20 cellular contexts compared by ENCODE assay signal in the genomic region with DNA sequence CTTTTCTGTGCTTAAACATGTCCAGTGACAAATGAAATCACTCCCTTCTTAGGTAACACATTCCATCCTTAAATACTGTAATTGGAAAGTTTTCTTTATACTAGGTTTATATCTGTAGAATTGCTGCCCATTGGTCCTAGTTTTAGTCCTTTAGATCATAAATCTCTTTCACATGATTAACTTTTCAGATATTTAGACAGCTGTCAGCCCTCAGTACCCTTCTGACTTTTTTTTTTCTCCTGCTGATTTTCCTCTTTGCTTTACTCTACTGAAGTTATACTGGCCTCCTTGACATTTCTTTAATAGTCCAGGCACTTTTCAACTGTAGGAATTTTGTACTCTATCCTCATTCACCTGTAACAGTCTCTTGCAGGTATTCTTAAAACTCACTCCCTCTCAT. TPM values are rescaled to one million over a fixed set of nuclear protein-coding genes. Genes with fewer than 3 reads are reported as not detected.
DNase-seq lines count a peak whose midpoint lies in the region; ATAC-seq and TF ChIP-seq lines count a peak whose summit lies in the region.
"Had no signal": no experiment of that assay in that cellular context is flagged by ENCODE, and none has a peak within 500 bp of the region (broad histone marks: within the 10 kb centered on the region; RNA-seq: fewer than 3 reads in every experiment).

No MANE protein-coding gene starts in this region.

- intact Hi-C loops in left ventricle myocardium superior (cut with micrococcal nuclease) (no loop called here), esophagus squamous epithelium (cut with DNase I) (no loop called here)

- no peak for TF ChIP-seq POLR2A in esophagus squamous epithelium (IDR thresholded peaks at IDR 0.05)

- DNase-seq in cardiac muscle cell (ENCODE audit: low read depth in 1 of 2, low spot score in 1 of 2) (no peak), left ventricle myocardium superior (no peak), SK-N-MC (ENCODE audit: low read depth, low spot score) (no peak), epithelial cell of prostate (ENCODE audit: low read depth, low spot score) (no peak), dermis blood vessel endothelial cell (no peak), esophagus squamous epithelium (lab: John Stamatoyannopoulos, UW) (no peak), HT-29 (ENCODE audit: low spot score) (no peak)
- DNase-seq: 8988T; ACHN; AML-193; BE2C; CD4-positive, alpha-beta T cell; CD8-positive, alpha-beta memory T cell; DND-41; GM23248; H7; HCEC 1CT; HFFc6 had no signal

- TF ChIP-seq CTCF in cardiac muscle cell (IDR thresholded peaks at IDR 0.05; ENCODE audit: low read depth, low read length) (no peak), esophagus squamous epithelium (IDR thresholded peaks at IDR 0.05) (no peak)

- H3K36me3 ChIP-seq in cardiac muscle cell (peaks cover 11% of the 10 kb centered on the region), SK-N-MC (ENCODE audit: insufficient read depth, low read length) (peaks cover 54% of the 10 kb centered on the region), esophagus squamous epithelium (peaks cover 0 to 23% (median 0%) of the 10 kb centered on the region in 3 donors)
- H3K36me3 ChIP-seq: BE2C had no signal

- ATAC-seq in left ventricle myocardium superior, result no peak
- ATAC-seq: A549 had no signal

- no peak overlapping the region for H3K9ac ChIP-seq in SK-N-MC (ENCODE audit: insufficient read length)
- H3K9ac ChIP-seq: BLaER1 treated with 17β-estradiol and CSF1 and Interleukin-3, amounts not matched to agents 10 nM and 100 nM; GM23248 had no signal

- H3K4me3 ChIP-seq in cardiac muscle cell, result no peak overlapping the region
- no peak overlapping the region for H3K4me3 ChIP-seq in SK-N-MC
- no peak overlapping the region for H3K4me3 ChIP-seq in esophagus squamous epithelium
- H3K4me3 ChIP-seq: A549; BLaER1 treated with 17β-estradiol and CSF1 and Interleukin-3, amounts not matched to agents 10 nM and 100 nM; GM23248 had no signal

- H3K27ac ChIP-seq in cardiac muscle cell, result peak overlapping the region; percentile 38
- 0 out of 2 replicates have a peak overlapping the region, but pooled peaks have one; percentile 35 for H3K27ac ChIP-seq in SK-N-MC
- peak overlapping the region; percentile 52 for H3K27ac ChIP-seq in epithelial cell of prostate
- H3K27ac ChIP-seq in esophagus squamous epithelium, result no peak overlapping the region
- H3K27ac ChIP-seq: A549; BLaER1 treated with 17β-estradiol and CSF1 and Interleukin-3, amounts not matched to agents 10 nM and 100 nM; GM23248 had no signal

- H3K4me1 ChIP-seq in cardiac muscle cell (ENCODE audit: low read depth) (no peaks in the 10 kb centered on the region), esophagus squamous epithelium (no peaks in the 10 kb centered on the region)
- H3K4me1 ChIP-seq: A549; BE2C; BLaER1 treated with 17β-estradiol and CSF1 and Interleukin-3, amounts not matched to agents 10 nM and 100 nM had no signal

- H3K27me3 ChIP-seq in cardiac muscle cell (no peaks in the 10 kb centered on the region), esophagus squamous epithelium (no peaks in the 10 kb centered on the region)
- H3K27me3 ChIP-seq: BE2C; BLaER1 treated with 17β-estradiol and CSF1 and Interleukin-3, amounts not matched to agents 10 nM and 100 nM had no signal

- no peaks in the 10 kb centered on the region for H3K9me3 ChIP-seq in cardiac muscle cell (ENCODE audit: low read depth)
- no peaks in the 10 kb centered on the region for H3K9me3 ChIP-seq in SK-N-MC (ENCODE audit: low read depth, low read length)
- H3K9me3 ChIP-seq in esophagus squamous epithelium, result no peaks in the 10 kb centered on the region
- H3K9me3 ChIP-seq: A549; BE2C; BLaER1 treated with 17β-estradiol and CSF1 and Interleukin-3, amounts not matched to agents 10 nM and 100 nM had no signal

RNA-seq across cellular contexts. Expression of gene RBBP8, which starts 28.9 kb away (rescaled TPM):
- total RNA-seq in cardiac muscle cell (20.6 and 30.1 TPM in 2 replicates), left ventricle myocardium superior (6.1 TPM), dermis blood vessel endothelial cell (19.9 and 21.4 TPM in 2 replicates), esophagus squamous epithelium (10 to 100 TPM; 22.3 to 69.8 (median 53.2) TPM)
- polyA plus RNA-seq in cardiac muscle cell, result 27.4 and 30.3 TPM in 2 replicates
- 16.4 and 17.2 TPM in 2 replicates for total RNA-seq in HT-29 (2014; rRNA removed; shearing (Covaris generic))

Comparison
In these comparisons a context has a peak if more than half of its experiments do, and no peak if none do; other contexts are left out.
1. H3K27ac ChIP-seq: peak in cardiac muscle cell (single experiment), SK-N-MC (single experiment) and epithelial cell of prostate (single experiment); none in esophagus squamous epithelium (0 of 4).